In the genomic region with DNA sequence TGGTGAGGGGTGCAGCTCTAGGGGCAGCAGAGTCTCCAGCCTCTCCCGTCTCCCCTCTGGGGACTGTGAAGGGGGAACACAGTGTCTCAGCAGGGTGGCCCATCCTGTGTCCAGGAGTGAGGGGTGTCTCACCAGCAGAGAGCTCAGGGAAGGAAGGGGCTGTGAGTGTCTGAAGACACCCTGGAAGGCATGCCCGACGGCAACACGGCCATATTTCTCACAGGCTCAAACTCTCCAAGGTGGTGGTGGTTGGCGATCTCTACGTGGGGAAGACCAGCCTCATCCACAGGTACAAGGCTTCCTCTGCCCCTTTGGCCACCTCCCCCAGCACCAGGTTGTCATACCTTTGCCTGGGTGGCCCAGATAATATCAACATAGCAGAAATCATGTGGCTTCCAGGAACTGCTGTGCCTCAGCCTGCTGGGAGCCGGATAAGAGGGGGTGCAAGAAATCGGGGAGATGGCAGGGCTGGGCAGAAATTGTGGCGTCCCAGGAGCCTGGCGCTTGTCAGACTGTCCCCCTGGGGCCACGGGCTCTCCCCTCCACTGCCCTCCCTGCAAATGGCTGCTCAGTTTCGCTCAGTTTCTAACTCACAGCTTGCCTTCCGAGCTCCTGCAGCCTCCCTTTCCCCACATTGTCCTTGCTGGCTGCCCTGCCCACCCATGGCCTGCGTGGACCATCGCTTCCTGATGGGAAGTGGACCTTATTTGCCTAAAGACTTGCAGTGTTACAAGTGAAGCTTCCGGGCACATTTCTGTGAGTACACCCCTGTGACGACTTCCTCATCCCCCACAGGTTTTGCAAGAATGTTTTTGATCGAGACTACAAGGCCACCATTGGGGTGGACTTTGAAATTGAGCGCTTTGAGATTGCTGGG, we compare ENCODE assay signal across 15 cellular contexts. TPM values are rescaled to one million over a fixed set of nuclear protein-coding genes. Genes with fewer than 3 reads are reported as not detected.
DNase-seq lines count a peak whose midpoint lies in the region; ATAC-seq and TF ChIP-seq lines count a peak whose summit lies in the region.
"Had no signal": no experiment of that assay in that cellular context is flagged by ENCODE, and none has a peak within 500 bp of the region (broad histone marks: within the 10 kb centered on the region; RNA-seq: fewer than 3 reads in every experiment).

No MANE protein-coding gene starts in this region.

- H3K27me3 Mint-ChIP-seq in activated CD4-positive, alpha-beta T cell treated with anti-CD3 and anti-CD28 coated beads, Interleukin-2, amount 10 ng/mL, durations not matched to agents 7 days and 5 days: peaks cover 3% of the 10 kb centered on the region
- no peaks in the 10 kb centered on the region for H3K27me3 Mint-ChIP-seq in activated naive CD8-positive, alpha-beta T cell treated with anti-CD3 and anti-CD28 coated beads for 36 hours
- no peaks in the 10 kb centered on the region; the same call in 1 of the 2 replicates for H3K27me3 Mint-ChIP-seq in HFFc6 (ENCODE audit: insufficient read depth)

- no peak overlapping the region for H3K4me2 ChIP-seq in trophoblast cell (ENCODE audit: low read length)
- H3K4me2 ChIP-seq: hepatocyte had no signal

- no peak overlapping the region for H2BK5ac ChIP-seq in trophoblast cell (ENCODE audit: low read depth, low read length, poor library complexity)

- ATAC-seq in GM19351 (IDR thresholded peaks at IDR 0.05; ENCODE audit: unreplicated experiment): no peak
- ATAC-seq: left ventricle myocardium superior had no signal

- peaks cover 4% of the 10 kb centered on the region for H3K79me1 ChIP-seq in trophoblast cell (ENCODE audit: low read length)

- no peaks in the 10 kb centered on the region for H3K27me3 ChIP-seq in trophoblast cell (ENCODE audit: insufficient read depth, low read length)
- H3K27me3 ChIP-seq: hepatocyte, suprapubic skin had no signal

- H3K23ac ChIP-seq in trophoblast cell (ENCODE audit: low read length): no peak overlapping the region

- no peaks in the 10 kb centered on the region for H3K9me3 Mint-ChIP-seq in activated CD4-positive, alpha-beta T cell treated with anti-CD3 and anti-CD28 coated beads, Interleukin-2, amount 10 ng/mL, durations not matched to agents 7 days and 5 days
- no peaks in the 10 kb centered on the region for H3K9me3 Mint-ChIP-seq in activated naive CD8-positive, alpha-beta T cell treated with anti-CD3 and anti-CD28 coated beads for 36 hours
- no peaks in the 10 kb centered on the region for H3K9me3 Mint-ChIP-seq in HFFc6

- no peak overlapping the region for H2BK120ac ChIP-seq in trophoblast cell (ENCODE audit: insufficient read depth, low read length, poor library complexity)

- no peaks in the 10 kb centered on the region for H3K36me3 ChIP-seq in trophoblast cell (ENCODE audit: control insufficient read depth in 1 of 2, insufficient read depth in 2 of 2, low read length in 2 of 2)
- H3K36me3 ChIP-seq: suprapubic skin had no signal

- H3K4me3 Mint-ChIP-seq in activated CD4-positive, alpha-beta T cell treated with anti-CD3 and anti-CD28 coated beads, Interleukin-2, amount 10 ng/mL, durations not matched to agents 7 days and 5 days: no peak overlapping the region
- no peak overlapping the region for H3K4me3 Mint-ChIP-seq in activated naive CD8-positive, alpha-beta T cell treated with anti-CD3 and anti-CD28 coated beads for 36 hours
- no peak overlapping the region for H3K4me3 Mint-ChIP-seq in HFFc6

- no peak overlapping the region for H3K27ac ChIP-seq in trophoblast cell (ENCODE audit: low read depth, low read length)
- H3K27ac ChIP-seq: hepatocyte, suprapubic skin had no signal

- peak overlapping the region; percentile 56 for H4K8ac ChIP-seq in trophoblast cell (ENCODE audit: low read depth, low read length)

- no peak overlapping the region for H2BK12ac ChIP-seq in trophoblast cell (ENCODE audit: low read length)

- H3K9me3 ChIP-seq in trophoblast cell (ENCODE audit: insufficient read depth, low read depth, low read length): peaks cover 2% of the 10 kb centered on the region
- H3K9me3 ChIP-seq: suprapubic skin had no signal

- peaks cover 16% of the 10 kb centered on the region for H3K4me1 Mint-ChIP-seq in activated CD4-positive, alpha-beta T cell treated with anti-CD3 and anti-CD28 coated beads, Interleukin-2, amount 10 ng/mL, durations not matched to agents 7 days and 5 days
- H3K4me1 Mint-ChIP-seq in activated naive CD8-positive, alpha-beta T cell treated with anti-CD3 and anti-CD28 coated beads for 36 hours: peaks cover 11% of the 10 kb centered on the region
- H3K4me1 Mint-ChIP-seq in HFFc6 (ENCODE audit: low read depth): peaks cover 5% of the 10 kb centered on the region

- DNase-seq in activated CD4-positive, alpha-beta T cell treated with anti-CD3 and anti-CD28 coated beads, Interleukin-2, amount 10 ng/mL, durations not matched to agents 7 days and 5 days: no peak
- no peak for DNase-seq in activated CD4-positive, alpha-beta T cell treated with anti-CD3 and anti-CD28 coated beads for 1 hour
- DNase-seq in MV-4-11 (lab: John Stamatoyannopoulos, UW) (peak; percentile 53), trophoblast cell (peak in 1 of 2 donors; percentile 51), NCI-H526 (lab: John Stamatoyannopoulos, UW) (no peak), HFFc6 (no peak)
- no peak for DNase-seq in activated naive CD8-positive, alpha-beta T cell treated with anti-CD3 and anti-CD28 coated beads for 36 hours
- DNase-seq: 8988T, erythroblast, left ventricle myocardium superior, NCI-H1930, nucleus accumbens had no signal

- H3K36me3 Mint-ChIP-seq in activated CD4-positive, alpha-beta T cell treated with anti-CD3 and anti-CD28 coated beads, Interleukin-2, amount 10 ng/mL, durations not matched to agents 7 days and 5 days (ENCODE audit: low read depth): no peaks in the 10 kb centered on the region
- no peaks in the 10 kb centered on the region for H3K36me3 Mint-ChIP-seq in activated naive CD8-positive, alpha-beta T cell treated with anti-CD3 and anti-CD28 coated beads for 36 hours
- H3K36me3 Mint-ChIP-seq in HFFc6 (ENCODE audit: low read depth): peaks cover 8% of the 10 kb centered on the region; the same call in 1 of the 2 replicates

- POLR2A ChIA-PET in activated CD4-positive, alpha-beta T cell treated with anti-CD3 and anti-CD28 coated beads, Interleukin-2, amount 10 ng/mL, durations not matched to agents 7 days and 5 days (lab: Charles Lee): no interaction called here

- CTCF ChIA-PET in activated CD4-positive, alpha-beta T cell treated with anti-CD3 and anti-CD28 coated beads, Interleukin-2, amount 10 ng/mL, durations not matched to agents 7 days and 5 days (lab: Charles Lee): interaction anchor here (0.6 to 1.4 kb wide), 2 partner anchors 8 to 619 kb away, joined by 3 to 5 read pairs; no protein-coding TSS in a partner anchor

- H3K18ac ChIP-seq in trophoblast cell (ENCODE audit: low read length): peak overlapping the region; percentile 30

- no peak overlapping the region for H3K4me3 ChIP-seq in trophoblast cell (ENCODE audit: low read depth, low read length)
- H3K4me3 ChIP-seq: hepatocyte, suprapubic skin had no signal

- no peak overlapping the region for H3K9ac ChIP-seq in trophoblast cell (ENCODE audit: low read length)

- no peaks in the 10 kb centered on the region for H3K79me2 ChIP-seq in trophoblast cell (ENCODE audit: control insufficient read depth, insufficient read depth, low read length, poor library complexity)
- H3K79me2 ChIP-seq: hepatocyte had no signal

- H3K4me1 ChIP-seq in trophoblast cell (ENCODE audit: control insufficient read depth in 1 of 2, insufficient read depth in 2 of 2, low read length in 2 of 2): peaks cover 9 to 19% of the 10 kb centered on the region in 2 experiments

- WGBS in trophoblast cell (ENCODE audit: extremely low coverage, insufficient coverage, insufficient read length): no CpG with 5 or more reads among the region's 19 CpGs

- no peak overlapping the region for H4K91ac ChIP-seq in trophoblast cell (ENCODE audit: low read depth, low read length)

- no peak overlapping the region for H4K12ac ChIP-seq in trophoblast cell (ENCODE audit: low read depth, low read length)

- H3K27ac Mint-ChIP-seq in activated CD4-positive, alpha-beta T cell treated with anti-CD3 and anti-CD28 coated beads, Interleukin-2, amount 10 ng/mL, durations not matched to agents 7 days and 5 days: peak overlapping the region; percentile 86
- H3K27ac Mint-ChIP-seq in activated naive CD8-positive, alpha-beta T cell treated with anti-CD3 and anti-CD28 coated beads for 36 hours: peak overlapping the region; percentile 52
- no peak overlapping the region for H3K27ac Mint-ChIP-seq in HFFc6

- peak overlapping the region; percentile 39 for H3K14ac ChIP-seq in trophoblast cell (ENCODE audit: low read length)

- no peak overlapping the region for H3K4ac ChIP-seq in trophoblast cell (ENCODE audit: low read depth, low read length)

- TF ChIP-seq CTCF in HFFc6 (IDR thresholded peaks at IDR 0.05): no peak

- H2AFZ ChIP-seq in trophoblast cell (ENCODE audit: insufficient read depth, low read length, poor library complexity): no peak overlapping the region
- H2AFZ ChIP-seq: hepatocyte had no signal

- peak overlapping the region; percentile 28 for H2AK5ac ChIP-seq in trophoblast cell (ENCODE audit: low read length)

RNA-seq across cellular contexts. Expression of gene RAB36, which starts 7.2 kb away (rescaled TPM):
- total RNA-seq in activated CD4-positive, alpha-beta T cell treated with anti-CD3 and anti-CD28 coated beads, Interleukin-2, amount 10 ng/mL, durations not matched to agents 7 days and 5 days: under 1 TPM; 0.27 to 0.31 TPM
- 1 to 10 TPM in 1 of 2 experiments, under 1 TPM in 1; 0.90 to 1.0 TPM for total RNA-seq in activated naive CD8-positive, alpha-beta T cell treated with anti-CD3 and anti-CD28 coated beads for 36 hours
- polyA plus RNA-seq in trophoblast cell (2013): 0.92 and 1.1 TPM in 2 replicates
- total RNA-seq in HFFc6 (2021; fragmentation: NEBNext Ultra II Directional; extraction: Animal tissue kit (Norgen Biotek cat#: 25700)): 1 to 10 TPM; 5.4 to 7.1 (median 6.3) TPM

RNA-seq across cellular contexts. Expression of gene RSPH14, which starts 10.7 kb away (rescaled TPM):
- total RNA-seq in activated CD4-positive, alpha-beta T cell treated with anti-CD3 and anti-CD28 coated beads, Interleukin-2, amount 10 ng/mL, durations not matched to agents 7 days and 5 days: under 1 TPM in 1 of 2 experiments, not detected in 1; 0.47 TPM
- total RNA-seq in activated naive CD8-positive, alpha-beta T cell treated with anti-CD3 and anti-CD28 coated beads for 36 hours: under 1 TPM in 1 of 2 experiments, not detected in 1; 0.48 TPM
- 0.07 and 0.16 TPM in 2 replicates for polyA plus RNA-seq in trophoblast cell (2013)
- not detected for total RNA-seq in HFFc6 (2021; fragmentation: NEBNext Ultra II Directional; extraction: Animal tissue kit (Norgen Biotek cat#: 25700))
- total RNA-seq: hepatocyte, left ventricle myocardium superior had no signal

RNA-seq across cellular contexts. Expression of gene BCR, which starts 27.8 kb away (rescaled TPM):
- 10 to 100 TPM; 45.6 to 48.1 TPM for total RNA-seq in activated CD4-positive, alpha-beta T cell treated with anti-CD3 and anti-CD28 coated beads, Interleukin-2, amount 10 ng/mL, durations not matched to agents 7 days and 5 days
- total RNA-seq in activated naive CD8-positive, alpha-beta T cell treated with anti-CD3 and anti-CD28 coated beads for 36 hours: 10 to 100 TPM; 28.3 to 32.0 TPM
- polyA plus RNA-seq in trophoblast cell (2013): 49.8 and 53.0 TPM in 2 replicates
- total RNA-seq in HFFc6 (2021; fragmentation: NEBNext Ultra II Directional; extraction: Animal tissue kit (Norgen Biotek cat#: 25700)): 10 to 100 TPM; 28.0 to 41.3 (median 31.3) TPM
